ENCODE assay signal across 8 cellular contexts in the genomic region with DNA sequence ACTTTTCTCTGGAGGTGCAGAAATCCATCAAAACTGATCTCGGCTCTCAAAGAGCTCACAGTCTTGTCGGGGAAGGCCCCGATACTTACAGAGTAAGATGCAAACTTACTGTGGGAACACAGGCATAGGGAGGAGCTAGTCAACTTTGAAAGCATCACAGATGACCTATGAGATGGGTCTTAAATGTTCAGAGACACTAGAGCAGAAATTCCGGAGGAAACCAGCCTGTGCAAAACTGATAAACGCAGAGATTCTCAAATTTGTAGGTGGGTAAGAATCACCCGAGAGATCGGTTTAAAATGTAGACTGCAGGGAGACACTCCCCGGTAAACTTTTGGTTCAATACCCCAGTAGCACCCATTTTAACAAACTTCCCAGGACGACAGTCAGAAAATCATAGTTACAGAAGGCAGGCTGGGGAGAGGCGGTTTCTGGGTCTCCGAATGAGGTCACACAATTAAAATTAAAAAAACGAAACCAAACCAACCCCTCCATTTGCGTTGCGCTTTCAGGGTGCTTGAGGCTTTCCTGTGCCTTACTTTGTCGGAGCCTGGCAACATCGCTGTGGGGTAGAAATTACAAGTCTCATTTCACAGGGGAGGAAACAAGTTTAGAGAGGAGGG. TPM values are rescaled to one million over a fixed set of nuclear protein-coding genes. Genes with fewer than 3 reads are reported as not detected.
A peak's percentile ranks its signal among the peaks of the same experiment; 100 is the strongest.
DNase-seq lines count a peak whose midpoint lies in the region; ATAC-seq, FAIRE-seq and TF ChIP-seq lines count a peak whose summit lies in the region.

No MANE protein-coding gene starts in this region.

- no peak for FAIRE-seq in pancreas (lab: Jason Lieb, UNC)

- 1 to 2% methylated on average over 16 of the region's 16 CpGs for WGBS in pancreas, 2 donors

- H3K9me3 ChIP-seq in pancreas, result no peaks in the 10 kb centered on the region

- peak overlapping the region; percentile 78 for H3K4me3 ChIP-seq in fibroblast of villous mesenchyme (ENCODE audit: low read depth, low read length)
- peak overlapping the region; percentile 23 to 71 (median 46) for H3K4me3 ChIP-seq in pancreas

- peak; percentile 17 for DNase-seq in SKM-1 treated with dmso at 0.1 percent for 144 hours (lab: John Stamatoyannopoulos, UW; ENCODE audit: unreplicated experiment)
- DNase-seq in SKM-1 (lab: John Stamatoyannopoulos, UW; ENCODE audit: unreplicated experiment), result no peak
- DNase-seq in H4 (ENCODE audit: low spot score), result peak; percentile 16
- peak; percentile 41 for DNase-seq in LoVo (ENCODE audit: low spot score)
- DNase-seq in activated T-cell treated with anti-CD3 and anti-CD28 coated beads for 4 hours, result peak; percentile 0
- peak; percentile 87 for DNase-seq in fibroblast of villous mesenchyme (ENCODE audit: low read depth)
- DNase-seq in pancreas, result peak in 1 of 6 donors; percentile 24
- no peak for DNase-seq in islet precursor cell

- peak overlapping the region; percentile 76 to 98 (median 94) for H3K27ac ChIP-seq in pancreas

- peak in 2 of 4 donors; percentile 22 to 23 for ATAC-seq in pancreas

- peaks cover 12 to 25% (median 22%) of the 10 kb centered on the region in 3 donors for H3K4me1 ChIP-seq in pancreas

- intact Hi-C loops in pancreas (cut with DNase I), result no loop called here

- H3K36me3 ChIP-seq in pancreas, result no peaks in the 10 kb centered on the region

- no peak for TF ChIP-seq CTCF in fibroblast of villous mesenchyme (IDR thresholded peaks at IDR 0.05; ENCODE audit: insufficient read depth, low read depth, low read length)
- TF ChIP-seq CTCF in pancreas (IDR thresholded peaks at IDR 0.05), result no peak

- no peaks in the 10 kb centered on the region for H3K27me3 ChIP-seq in pancreas

RNA-seq across cellular contexts. Expression of a gene that starts 0.8 kb away (rescaled TPM):
- total RNA-seq in H4 (2014; rRNA removed; shearing (Covaris generic)), result 46.2 and 69.8 TPM in 2 replicates
- 120 and 130 TPM in 2 replicates for total RNA-seq in fibroblast of villous mesenchyme
- total RNA-seq in pancreas, result 10 to 100 TPM; 24.0 to 54.7 (median 34.8) TPM
- 10 to 100 TPM; 17.0 to 27.5 TPM for polyA plus RNA-seq in pancreas

Comparison
In these comparisons a context has a peak if more than half of its experiments do, and no peak if none do; other contexts are left out.
1. DNase-seq: peak in SKM-1 treated with dmso at 0.1 percent for 144 hours (single experiment), H4 (single experiment), LoVo (single experiment), activated T-cell treated with anti-CD3 and anti-CD28 coated beads for 4 hours (single experiment) and fibroblast of villous mesenchyme (single experiment); none in SKM-1 (single experiment) and islet precursor cell (single experiment).